8 cellular contexts compared by ENCODE assay signal in the genomic region with DNA sequence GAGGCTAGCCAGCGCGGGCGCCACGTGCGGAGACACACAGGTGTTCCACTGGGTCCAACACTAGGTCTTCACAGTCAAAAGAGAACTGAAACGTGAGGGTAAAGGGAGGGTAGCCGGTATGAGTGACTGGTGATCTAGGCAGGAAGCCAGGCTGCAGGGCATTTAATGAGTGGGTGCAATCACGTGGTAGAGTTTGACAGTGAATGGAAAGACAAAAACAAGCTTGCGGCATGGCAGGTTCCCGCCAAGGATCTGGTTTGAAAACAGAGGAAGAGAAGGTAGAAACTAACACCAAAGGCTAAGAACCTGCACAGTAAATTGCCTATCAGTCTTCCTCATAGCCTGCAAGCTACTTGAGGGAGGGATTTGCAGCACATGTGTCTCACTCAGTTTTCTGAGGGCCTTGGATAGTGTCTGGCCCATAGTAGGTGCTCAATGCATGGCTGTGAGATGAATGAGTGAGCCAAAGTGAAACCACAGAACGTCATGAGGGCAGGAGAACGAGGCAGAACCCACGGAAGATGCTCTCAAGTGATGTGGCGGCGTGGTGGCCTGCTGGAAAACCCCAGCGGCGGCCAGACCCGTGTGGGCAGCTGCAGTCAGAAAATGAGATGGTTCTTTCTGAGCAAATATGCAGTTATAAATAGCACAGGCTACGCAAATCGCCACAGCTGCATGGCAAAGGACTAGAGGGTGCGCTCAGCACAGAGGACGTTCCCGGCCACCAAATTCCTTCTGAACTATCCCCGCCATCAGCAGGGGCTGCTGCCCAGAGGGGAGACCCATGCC.
DNase-seq lines count a peak whose midpoint lies in the region; ATAC-seq and TF ChIP-seq lines count a peak whose summit lies in the region.

No MANE protein-coding gene starts in this region.

- H3K9me3 ChIP-seq in WERI-Rb-1 (ENCODE audit: severe bottlenecking) (no peaks in the 10 kb centered on the region), thyroid gland (no peaks in the 10 kb centered on the region)

- no peak for TF ChIP-seq CTCF in WERI-Rb-1 (IDR thresholded peaks at IDR 0.05; ENCODE audit: low read depth, low read length)
- no peak for TF ChIP-seq CTCF in thyroid gland (IDR thresholded peaks at IDR 0.05)

- H3K36me3 ChIP-seq in WERI-Rb-1 (no peaks in the 10 kb centered on the region), thyroid gland (no peaks in the 10 kb centered on the region)

- H3K27me3 ChIP-seq in WERI-Rb-1 (ENCODE audit: insufficient read depth, low read depth, severe bottlenecking): no peaks in the 10 kb centered on the region
- peaks cover 4% of the 10 kb centered on the region for H3K27me3 ChIP-seq in thyroid gland

- H3K27ac ChIP-seq in WERI-Rb-1: no peak overlapping the region
- H3K27ac ChIP-seq in thyroid gland: no peak overlapping the region

- no peak for TF ChIP-seq POLR2A in thyroid gland (IDR thresholded peaks at IDR 0.05)

- peak; percentile 52 for ATAC-seq in HG03060 (IDR thresholded peaks at IDR 0.05; ENCODE audit: low read depth, unreplicated experiment)

- intact Hi-C loops in thyroid gland (cut with DNase I): no loop called here

- H3K4me3 ChIP-seq in WERI-Rb-1 (ENCODE audit: low read depth, low read length): no peak overlapping the region
- H3K4me3 ChIP-seq in thyroid gland (replicated peaks in 1 of 3): no peak overlapping the region

- H3K4me1 ChIP-seq in thyroid gland: no peaks in the 10 kb centered on the region

- WGBS in thyroid gland, 2 donors: 76 to 84% methylated on average over 24 of the region's 24 CpGs

- DNase-seq in activated effector memory CD4-positive, alpha-beta T cell treated with anti-CD3 and anti-CD28 coated beads, Interleukin-2, amount 50 U/mL, for 16 hours: peak; percentile 81
- no peak for DNase-seq in activated effector memory CD4-positive, alpha-beta T cell treated with Interleukin-2 at 50 U/mL for 16 hours
- DNase-seq in activated CD4-positive, CD25-positive, alpha-beta regulatory T cell treated with anti-CD3 and anti-CD28 coated beads, Interleukin-2, amount 50 U/mL, for 72 hours: peak; percentile 75
- peak; percentile 56 to 57 for DNase-seq in stimulated activated CD8-positive, alpha-beta memory T cell treated with anti-CD3 and anti-CD28 coated beads, Interleukin-15, amount 100 ng/mL, for 48 hours (ENCODE audit: low read depth in 2 of 2)
- DNase-seq in WERI-Rb-1 (no peak), thyroid gland (no peak), mucosa of gallbladder (ENCODE audit: low spot score) (no peak)

Comparison
In these comparisons a context has a peak if more than half of its experiments do, and no peak if none do; other contexts are left out.
1. DNase-seq: peak in activated effector memory CD4-positive, alpha-beta T cell treated with anti-CD3 and anti-CD28 coated beads, Interleukin-2, amount 50 U/mL, for 16 hours (single experiment), activated CD4-positive, CD25-positive, alpha-beta regulatory T cell treated with anti-CD3 and anti-CD28 coated beads, Interleukin-2, amount 50 U/mL, for 72 hours (single experiment) and stimulated activated CD8-positive, alpha-beta memory T cell treated with anti-CD3 and anti-CD28 coated beads, Interleukin-15, amount 100 ng/mL, for 48 hours (2 of 2); none in activated effector memory CD4-positive, alpha-beta T cell treated with Interleukin-2 at 50 U/mL for 16 hours (single experiment), WERI-Rb-1 (single experiment), thyroid gland (0 of 2) and mucosa of gallbladder (single experiment).